Comparison of ENCODE assay signal across 7 cellular contexts in genomic region chr4:184277769-184278168, GRCh38.
DNase-seq lines count a peak whose midpoint lies in the region; ATAC-seq and TF ChIP-seq lines count a peak whose summit lies in the region.
"Not testable (repeated sequence)": the region's sequence is repeated elsewhere in the genome, so short reads cannot be mapped to it uniquely, and the experiment has no call there.

No MANE protein-coding gene starts in this region.

- DNase-seq in activated B cell treated with CpG ODN at 0.5 μM for 24 hours; activated naive CD8-positive, alpha-beta T cell treated with anti-CD3 and anti-CD28 coated beads, Interleukin-2, amount 50 U/mL, for 24 hours: not testable (repeated sequence)
- peak; percentile 54 for DNase-seq in activated CD8-positive, alpha-beta memory T cell treated with anti-CD3 and anti-CD28 coated beads for 24 hours
- peak; percentile 11 for DNase-seq in right atrium auricular region (ENCODE audit: low spot score)
- peak; percentile 1 for DNase-seq in ureter (ENCODE audit: low spot score)

- intact Hi-C loops in activated B cell treated with CpG ODN at 0.5 μM for 24 hours (cut with micrococcal nuclease), result not testable (repeated sequence)

- H3K4me1 Mint-ChIP-seq in activated B cell treated with CpG ODN at 0.5 μM for 24 hours, result peaks cover 52% of the 10 kb centered on the region
- peaks cover 41% of the 10 kb centered on the region for H3K4me1 Mint-ChIP-seq in activated naive CD4-positive, alpha-beta T cell treated with anti-CD3 and anti-CD28 coated beads, Interleukin-2, amount 50 U/mL, for 24 hours
- peaks cover 56% of the 10 kb centered on the region for H3K4me1 Mint-ChIP-seq in activated naive CD8-positive, alpha-beta T cell treated with anti-CD3 and anti-CD28 coated beads, Interleukin-2, amount 50 U/mL, for 24 hours

- not testable (repeated sequence) for ATAC-seq in activated B cell treated with CpG ODN at 0.5 μM for 24 hours (ENCODE audit: low read depth); activated naive CD8-positive, alpha-beta T cell treated with anti-CD3 and anti-CD28 coated beads, Interleukin-2, amount 50 U/mL, for 24 hours

- not testable (repeated sequence) for H2AFZ ChIP-seq in parathyroid adenoma

- H3K79me2 ChIP-seq in parathyroid adenoma, result not testable (repeated sequence)

- peak overlapping the region; percentile 6 for H3K27ac Mint-ChIP-seq in activated B cell treated with CpG ODN at 0.5 μM for 24 hours
- H3K27ac Mint-ChIP-seq in activated naive CD4-positive, alpha-beta T cell treated with anti-CD3 and anti-CD28 coated beads, Interleukin-2, amount 50 U/mL, for 24 hours, result peak overlapping the region; percentile 38
- H3K27ac Mint-ChIP-seq in activated naive CD8-positive, alpha-beta T cell treated with anti-CD3 and anti-CD28 coated beads, Interleukin-2, amount 50 U/mL, for 24 hours, result peak overlapping the region; percentile 9

- not testable (repeated sequence) for H3K27me3 Mint-ChIP-seq in activated B cell treated with CpG ODN at 0.5 μM for 24 hours; activated naive CD4-positive, alpha-beta T cell treated with anti-CD3 and anti-CD28 coated beads, Interleukin-2, amount 50 U/mL, for 24 hours; activated naive CD8-positive, alpha-beta T cell treated with anti-CD3 and anti-CD28 coated beads, Interleukin-2, amount 50 U/mL, for 24 hours

- H3K9ac ChIP-seq in parathyroid adenoma, result not testable (repeated sequence)

- not testable (repeated sequence) for H3K27ac ChIP-seq in right atrium auricular region
- peak overlapping the region; percentile 75 for H3K27ac ChIP-seq in parathyroid adenoma

- TF ChIP-seq CTCF in activated B cell treated with CpG ODN at 0.5 μM for 24 hours (IDR thresholded peaks at IDR 0.05); right atrium auricular region (IDR thresholded peaks at IDR 0.05); parathyroid adenoma (IDR thresholded peaks at IDR 0.05): not testable (repeated sequence)

- not testable (repeated sequence) for H3K4me3 Mint-ChIP-seq in activated B cell treated with CpG ODN at 0.5 μM for 24 hours; activated naive CD4-positive, alpha-beta T cell treated with anti-CD3 and anti-CD28 coated beads, Interleukin-2, amount 50 U/mL, for 24 hours; activated naive CD8-positive, alpha-beta T cell treated with anti-CD3 and anti-CD28 coated beads, Interleukin-2, amount 50 U/mL, for 24 hours

- CTCF ChIA-PET in activated B cell treated with CpG ODN at 0.5 μM for 24 hours (lab: Charles Lee), result not testable (repeated sequence)

- H3K9me3 Mint-ChIP-seq in activated B cell treated with CpG ODN at 0.5 μM for 24 hours; activated naive CD4-positive, alpha-beta T cell treated with anti-CD3 and anti-CD28 coated beads, Interleukin-2, amount 50 U/mL, for 24 hours; activated naive CD8-positive, alpha-beta T cell treated with anti-CD3 and anti-CD28 coated beads, Interleukin-2, amount 50 U/mL, for 24 hours: not testable (repeated sequence)

- not testable (repeated sequence) for H3K4me3 ChIP-seq in right atrium auricular region; parathyroid adenoma (ENCODE audit: low read depth, low read length)

- H3K9me3 ChIP-seq in right atrium auricular region; parathyroid adenoma (ENCODE audit: control insufficient read depth, low read length): not testable (repeated sequence)

- H3K36me3 Mint-ChIP-seq in activated B cell treated with CpG ODN at 0.5 μM for 24 hours (ENCODE audit: low read depth); activated naive CD4-positive, alpha-beta T cell treated with anti-CD3 and anti-CD28 coated beads, Interleukin-2, amount 50 U/mL, for 24 hours; activated naive CD8-positive, alpha-beta T cell treated with anti-CD3 and anti-CD28 coated beads, Interleukin-2, amount 50 U/mL, for 24 hours (ENCODE audit: low read depth): not testable (repeated sequence)

- H3K27me3 ChIP-seq in right atrium auricular region; parathyroid adenoma (ENCODE audit: control insufficient read depth, insufficient read depth, low read length): not testable (repeated sequence)

- H3K4me1 ChIP-seq in right atrium auricular region (peaks cover 0 to 15% of the 10 kb centered on the region in 2 donors), parathyroid adenoma (peaks cover 33% of the 10 kb centered on the region)

- H3K36me3 ChIP-seq in right atrium auricular region; parathyroid adenoma (ENCODE audit: control insufficient read depth, insufficient read depth, low read length): not testable (repeated sequence)

- not testable (repeated sequence) for H3K4me2 ChIP-seq in parathyroid adenoma (ENCODE audit: low read length)

- POLR2A ChIA-PET in activated B cell treated with CpG ODN at 0.5 μM for 24 hours (lab: Charles Lee), result not testable (repeated sequence)
